ENCODE assay signal across 29 cellular contexts in genomic region chr3:77699292-77699691, GRCh38.
DNase-seq lines count a peak whose midpoint lies in the region; ATAC-seq lines count a peak whose summit lies in the region.
"Had no signal": no experiment of that assay in that cellular context is flagged by ENCODE, and none has a peak within 500 bp of the region (broad histone marks: within the 10 kb centered on the region; RNA-seq: fewer than 3 reads in every experiment).

No MANE protein-coding gene starts in this region.

- in situ Hi-C loops in SK-MEL-5 (cut with HindIII; ENCODE audit: low pct_unique_long_range_greater_than_20kb, low sequenced_read_pairs), result no loop called here

- DNase-seq in NCI-H2171 treated with DMSO at 0.1 percent for 48 hours (lab: John Stamatoyannopoulos, UW) (peak; percentile 49), NCI-H2171 (lab: John Stamatoyannopoulos, UW) (no peak), SK-MEL-5 (ENCODE audit: low read depth, low spot score) (peak; percentile 3), left kidney (ENCODE audit: low read depth, low spot score) (peak; percentile 27), superior temporal gyrus (ENCODE audit: extremely low spot score) (peak; percentile 22), NOMO-1 (lab: John Stamatoyannopoulos, UW; ENCODE audit: unreplicated experiment in 2 of 2) (no peak)
- DNase-seq in activated CD4-positive, alpha-beta T cell treated with anti-CD3 and anti-CD28 coated beads for 48 hours, result no peak
- DNase-seq: AML-193; C1 segment of cervical spinal cord; CD4-positive, alpha-beta memory T cell; COR-L47; DMS79; EL; GM23248; H9; IMR-90; KG1; NCI-H1048; NCI-H1417; NCI-H1694; NCI-H2029 treated with DMSO at 0.1 percent for 48 hours; NCI-H2227 treated with DMSO at 0.1 percent for 48 hours; NCI-H526 treated with DMSO at 0.1 percent for 48 hours; OCI-M1; Peyer's patch; SHP77 treated with DMSO at 0.1 percent for 48 hours; SK-N-SH; SW 1271 had no signal

- ATAC-seq in GM18867 (IDR thresholded peaks at IDR 0.05; ENCODE audit: unreplicated experiment), result no peak

Comparison
In these comparisons a context has a peak if more than half of its experiments do, and no peak if none do; other contexts are left out.
1. DNase-seq: peak in NCI-H2171 treated with DMSO at 0.1 percent for 48 hours (single experiment), SK-MEL-5 (single experiment), left kidney (single experiment) and superior temporal gyrus (single experiment); none in NCI-H2171 (single experiment), NOMO-1 (0 of 2) and activated CD4-positive, alpha-beta T cell treated with anti-CD3 and anti-CD28 coated beads for 48 hours (single experiment).